Comparison of ENCODE assay signal across 1 cellular context in the genomic region with DNA sequence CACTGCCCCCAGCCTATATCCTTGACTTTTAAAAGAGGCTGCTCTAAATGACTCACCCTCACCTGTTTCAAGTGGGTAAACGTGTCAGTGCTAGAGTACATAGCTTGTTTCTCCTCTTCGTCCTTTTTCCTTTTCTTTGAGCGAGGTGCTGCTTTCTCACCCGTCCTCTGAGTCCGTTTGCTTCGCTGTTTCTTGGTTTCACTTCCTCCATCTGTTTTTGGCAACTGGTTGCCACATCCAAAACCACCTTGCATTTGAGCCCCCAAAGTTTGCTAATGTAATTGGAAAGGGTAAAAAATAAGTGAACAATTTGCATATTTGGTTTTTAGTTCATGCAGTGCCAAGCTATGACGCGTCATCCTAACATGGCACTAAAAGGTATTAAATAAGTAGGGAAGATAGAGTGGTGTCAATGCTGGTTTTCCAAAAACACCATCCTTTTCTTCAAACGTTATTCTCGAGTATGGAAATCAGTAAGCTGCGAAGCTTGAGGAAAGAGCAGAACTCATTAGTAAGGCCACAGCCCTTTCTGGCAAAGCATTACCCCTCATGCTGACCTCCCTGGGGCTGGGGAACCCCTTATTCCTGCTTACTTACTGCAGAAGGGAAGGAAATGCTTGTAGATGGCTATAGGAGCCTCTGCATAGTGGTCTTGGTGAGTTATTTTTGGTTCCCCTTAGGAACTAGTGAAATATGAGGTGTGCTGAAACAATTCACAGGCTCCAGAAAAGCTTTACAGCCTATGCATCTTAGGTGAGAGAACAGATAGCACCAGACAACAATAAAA.
TF ChIP-seq lines count a peak whose summit lies in the region.

No MANE protein-coding gene starts in this region.

TF ChIP-seq in GM12878, 131 proteins besides CTCF, POLR2A, EP300 and RAD21 (continued from another document):
- TF ChIP-seq, protein P1, sequence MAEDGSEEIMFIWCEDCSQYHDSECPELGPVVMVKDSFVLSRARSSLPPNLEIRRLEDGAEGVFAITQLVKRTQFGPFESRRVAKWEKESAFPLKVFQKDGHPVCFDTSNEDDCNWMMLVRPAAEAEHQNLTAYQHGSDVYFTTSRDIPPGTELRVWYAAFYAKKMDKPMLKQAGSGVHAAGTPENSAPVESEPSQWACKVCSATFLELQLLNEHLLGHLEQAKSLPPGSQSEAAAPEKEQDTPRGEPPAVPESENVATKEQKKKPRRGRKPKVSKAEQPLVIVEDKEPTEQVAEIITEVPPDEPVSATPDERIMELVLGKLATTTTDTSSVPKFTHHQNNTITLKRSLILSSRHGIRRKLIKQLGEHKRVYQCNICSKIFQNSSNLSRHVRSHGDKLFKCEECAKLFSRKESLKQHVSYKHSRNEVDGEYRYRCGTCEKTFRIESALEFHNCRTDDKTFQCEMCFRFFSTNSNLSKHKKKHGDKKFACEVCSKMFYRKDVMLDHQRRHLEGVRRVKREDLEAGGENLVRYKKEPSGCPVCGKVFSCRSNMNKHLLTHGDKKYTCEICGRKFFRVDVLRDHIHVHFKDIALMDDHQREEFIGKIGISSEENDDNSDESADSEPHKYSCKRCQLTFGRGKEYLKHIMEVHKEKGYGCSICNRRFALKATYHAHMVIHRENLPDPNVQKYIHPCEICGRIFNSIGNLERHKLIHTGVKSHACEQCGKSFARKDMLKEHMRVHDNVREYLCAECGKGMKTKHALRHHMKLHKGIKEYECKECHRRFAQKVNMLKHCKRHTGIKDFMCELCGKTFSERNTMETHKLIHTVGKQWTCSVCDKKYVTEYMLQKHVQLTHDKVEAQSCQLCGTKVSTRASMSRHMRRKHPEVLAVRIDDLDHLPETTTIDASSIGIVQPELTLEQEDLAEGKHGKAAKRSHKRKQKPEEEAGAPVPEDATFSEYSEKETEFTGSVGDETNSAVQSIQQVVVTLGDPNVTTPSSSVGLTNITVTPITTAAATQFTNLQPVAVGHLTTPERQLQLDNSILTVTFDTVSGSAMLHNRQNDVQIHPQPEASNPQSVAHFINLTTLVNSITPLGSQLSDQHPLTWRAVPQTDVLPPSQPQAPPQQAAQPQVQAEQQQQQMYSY (CRISPR knock-in tag; IDR thresholded peaks at IDR 0.05), result no peak
- TF ChIP-seq RB1 (IDR thresholded peaks at IDR 0.05; ENCODE audit: borderline replicate concordance) (no peak), TARDBP (IDR thresholded peaks at IDR 0.05; ENCODE audit: borderline replicate concordance) (no peak), HCFC1 (IDR thresholded peaks at IDR 0.05; ENCODE audit: low read length) (no peak), FOXK2 (IDR thresholded peaks at IDR 0.05) (no peak)
- TF ChIP-seq, protein P2, sequence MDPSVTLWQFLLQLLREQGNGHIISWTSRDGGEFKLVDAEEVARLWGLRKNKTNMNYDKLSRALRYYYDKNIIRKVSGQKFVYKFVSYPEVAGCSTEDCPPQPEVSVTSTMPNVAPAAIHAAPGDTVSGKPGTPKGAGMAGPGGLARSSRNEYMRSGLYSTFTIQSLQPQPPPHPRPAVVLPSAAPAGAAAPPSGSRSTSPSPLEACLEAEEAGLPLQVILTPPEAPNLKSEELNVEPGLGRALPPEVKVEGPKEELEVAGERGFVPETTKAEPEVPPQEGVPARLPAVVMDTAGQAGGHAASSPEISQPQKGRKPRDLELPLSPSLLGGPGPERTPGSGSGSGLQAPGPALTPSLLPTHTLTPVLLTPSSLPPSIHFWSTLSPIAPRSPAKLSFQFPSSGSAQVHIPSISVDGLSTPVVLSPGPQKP (IDR thresholded peaks at IDR 0.05; ENCODE audit: low read depth, low read length), result no peak
- TF ChIP-seq, protein P3, sequence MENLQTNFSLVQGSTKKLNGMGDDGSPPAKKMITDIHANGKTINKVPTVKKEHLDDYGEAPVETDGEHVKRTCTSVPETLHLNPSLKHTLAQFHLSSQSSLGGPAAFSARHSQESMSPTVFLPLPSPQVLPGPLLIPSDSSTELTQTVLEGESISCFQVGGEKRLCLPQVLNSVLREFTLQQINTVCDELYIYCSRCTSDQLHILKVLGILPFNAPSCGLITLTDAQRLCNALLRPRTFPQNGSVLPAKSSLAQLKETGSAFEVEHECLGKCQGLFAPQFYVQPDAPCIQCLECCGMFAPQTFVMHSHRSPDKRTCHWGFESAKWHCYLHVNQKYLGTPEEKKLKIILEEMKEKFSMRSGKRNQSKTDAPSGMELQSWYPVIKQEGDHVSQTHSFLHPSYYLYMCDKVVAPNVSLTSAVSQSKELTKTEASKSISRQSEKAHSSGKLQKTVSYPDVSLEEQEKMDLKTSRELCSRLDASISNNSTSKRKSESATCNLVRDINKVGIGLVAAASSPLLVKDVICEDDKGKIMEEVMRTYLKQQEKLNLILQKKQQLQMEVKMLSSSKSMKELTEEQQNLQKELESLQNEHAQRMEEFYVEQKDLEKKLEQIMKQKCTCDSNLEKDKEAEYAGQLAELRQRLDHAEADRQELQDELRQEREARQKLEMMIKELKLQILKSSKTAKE (IDR thresholded peaks at IDR 0.05; ENCODE audit: low read depth, poor library complexity, severe bottlenecking), result peak; percentile 85
- TF ChIP-seq, protein P4, sequence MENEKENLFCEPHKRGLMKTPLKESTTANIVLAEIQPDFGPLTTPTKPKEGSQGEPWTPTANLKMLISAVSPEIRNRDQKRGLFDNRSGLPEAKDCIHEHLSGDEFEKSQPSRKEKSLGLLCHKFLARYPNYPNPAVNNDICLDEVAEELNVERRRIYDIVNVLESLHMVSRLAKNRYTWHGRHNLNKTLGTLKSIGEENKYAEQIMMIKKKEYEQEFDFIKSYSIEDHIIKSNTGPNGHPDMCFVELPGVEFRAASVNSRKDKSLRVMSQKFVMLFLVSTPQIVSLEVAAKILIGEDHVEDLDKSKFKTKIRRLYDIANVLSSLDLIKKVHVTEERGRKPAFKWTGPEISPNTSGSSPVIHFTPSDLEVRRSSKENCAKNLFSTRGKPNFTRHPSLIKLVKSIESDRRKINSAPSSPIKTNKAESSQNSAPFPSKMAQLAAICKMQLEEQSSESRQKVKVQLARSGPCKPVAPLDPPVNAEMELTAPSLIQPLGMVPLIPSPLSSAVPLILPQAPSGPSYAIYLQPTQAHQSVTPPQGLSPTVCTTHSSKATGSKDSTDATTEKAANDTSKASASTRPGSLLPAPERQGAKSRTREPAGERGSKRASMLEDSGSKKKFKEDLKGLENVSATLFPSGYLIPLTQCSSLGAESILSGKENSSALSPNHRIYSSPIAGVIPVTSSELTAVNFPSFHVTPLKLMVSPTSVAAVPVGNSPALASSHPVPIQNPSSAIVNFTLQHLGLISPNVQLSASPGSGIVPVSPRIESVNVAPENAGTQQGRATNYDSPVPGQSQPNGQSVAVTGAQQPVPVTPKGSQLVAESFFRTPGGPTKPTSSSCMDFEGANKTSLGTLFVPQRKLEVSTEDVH (IDR thresholded peaks at IDR 0.05; ENCODE audit: low read depth, partially characterized antibody), result no peak
